17 cellular contexts compared by ENCODE assay signal in genomic region chr3:147493666-147494065, GRCh38.
"Had no signal": no experiment of that assay in that cellular context is flagged by ENCODE, and none has a peak within 500 bp of the region (broad histone marks: within the 10 kb centered on the region; RNA-seq: fewer than 3 reads in every experiment).

No MANE protein-coding gene starts in this region.

- H3K36me3 Mint-ChIP-seq: natural killer cell treated with Interleukin-12 subunit alpha and Interleukin-12 subunit beta and Interleukin-15 and Interleukin-18, amount 100 ng/mL, for 72 hours had no signal

- ATAC-seq: activated CD4-positive, CD25-positive, alpha-beta regulatory T cell treated with anti-CD3 and anti-CD28 coated beads, Interleukin-2, amount 50 U/mL, for 24 hours; left ventricle myocardium superior; natural killer cell treated with Interleukin-12 subunit alpha and Interleukin-12 subunit beta and Interleukin-15 and Interleukin-18, amount 100 ng/mL, for 72 hours; right cardiac atrium had no signal

- H3K36me3 ChIP-seq: adrenal gland, vagina had no signal

- H3K27ac Mint-ChIP-seq: natural killer cell treated with Interleukin-12 subunit alpha and Interleukin-12 subunit beta and Interleukin-15 and Interleukin-18, amount 100 ng/mL, for 72 hours had no signal

- H3K27me3 Mint-ChIP-seq: natural killer cell treated with Interleukin-12 subunit alpha and Interleukin-12 subunit beta and Interleukin-15 and Interleukin-18, amount 100 ng/mL, for 72 hours had no signal

- H3K4me3 ChIP-seq: adrenal gland, hepatocyte, vagina had no signal

- H3K27ac ChIP-seq: adrenal gland, epithelial cell of prostate, hepatocyte, vagina had no signal

- H3K4me1 ChIP-seq: adrenal gland, vagina had no signal

- H3K9me3 ChIP-seq: adrenal gland, vagina had no signal

- H3K4me3 Mint-ChIP-seq: natural killer cell treated with Interleukin-12 subunit alpha and Interleukin-12 subunit beta and Interleukin-15 and Interleukin-18, amount 100 ng/mL, for 72 hours had no signal

- H3K27me3 ChIP-seq: adrenal gland, hepatocyte, vagina had no signal

- DNase-seq: activated CD4-positive, alpha-beta T cell treated with anti-CD3 and anti-CD28 coated beads, Interleukin-2, amount 50 U/mL, for 4 hours; activated naive CD4-positive, alpha-beta T cell treated with anti-CD3 and anti-CD28 coated beads, Interleukin-2, amount 50 U/mL, for 16 hours; activated T-cell treated with anti-CD3 and anti-CD28 coated beads, Interleukin-2, amount 50 U/mL, for 1 hour; adrenal gland; caudate nucleus; cortex of kidney; effector memory CD4-positive, alpha-beta T cell; left ventricle myocardium superior; mesenchymal stem cell; nucleus accumbens; right cardiac atrium; small intestine had no signal
